8 cellular contexts compared by ENCODE assay signal in genomic region chr11:47766363-47767227, GRCh38. TPM values are rescaled to one million over a fixed set of nuclear protein-coding genes. Genes with fewer than 3 reads are reported as not detected.
DNase-seq lines count a peak whose midpoint lies in the region; ATAC-seq and TF ChIP-seq lines count a peak whose summit lies in the region.

No MANE protein-coding gene starts in this region.

- H3K27me3 Mint-ChIP-seq in CD4-positive, CD25-positive, alpha-beta regulatory T cell: peaks cover 5% of the 10 kb centered on the region
- H3K27me3 Mint-ChIP-seq in activated naive CD4-positive, alpha-beta T cell treated with anti-CD3 and anti-CD28 coated beads, Interleukin-2, amount 10 ng/mL, durations not matched to agents 7 days and 5 days: no peaks in the 10 kb centered on the region
- no peaks in the 10 kb centered on the region for H3K27me3 Mint-ChIP-seq in osteocyte (ENCODE audit: unreplicated experiment)

- no peaks in the 10 kb centered on the region for H3K36me3 Mint-ChIP-seq in CD4-positive, CD25-positive, alpha-beta regulatory T cell
- H3K36me3 Mint-ChIP-seq in activated naive CD4-positive, alpha-beta T cell treated with anti-CD3 and anti-CD28 coated beads, Interleukin-2, amount 10 ng/mL, durations not matched to agents 7 days and 5 days: peaks cover 22% of the 10 kb centered on the region
- peaks cover 4% of the 10 kb centered on the region for H3K36me3 Mint-ChIP-seq in osteocyte (ENCODE audit: unreplicated experiment)

- H3K27ac ChIP-seq in CD4-positive, CD25-positive, alpha-beta regulatory T cell (ENCODE audit: insufficient read depth, low read length, poor library complexity, severe bottlenecking): peak overlapping the region; percentile 99
- H3K27ac ChIP-seq in testis: peak overlapping the region; percentile 96 to 99

- peak overlapping the region; percentile 97 for H3K4me3 ChIP-seq in CD4-positive, CD25-positive, alpha-beta regulatory T cell (ENCODE audit: low read depth, low read length)
- H3K4me3 ChIP-seq in testis: peak overlapping the region; percentile 93 to 96

- TF ChIP-seq POLR2A in testis (IDR thresholded peaks at IDR 0.05): no peak

- 0 to 1% methylated on average over 25 to 39 of the region's 73 CpGs for WGBS in testis, 2 donors

- peak overlapping the region; percentile 97 to 99 (median 98) for H3K27ac Mint-ChIP-seq in CD4-positive, CD25-positive, alpha-beta regulatory T cell
- peak overlapping the region; percentile 100 for H3K27ac Mint-ChIP-seq in activated naive CD4-positive, alpha-beta T cell treated with anti-CD3 and anti-CD28 coated beads, Interleukin-2, amount 10 ng/mL, durations not matched to agents 7 days and 5 days
- peak overlapping the region; percentile 97 for H3K27ac Mint-ChIP-seq in osteocyte (ENCODE audit: unreplicated experiment)

- peak; percentile 31 to 33 for ATAC-seq in CD4-positive, CD25-positive, alpha-beta regulatory T cell (ENCODE audit: low read depth in 2 of 2)
- peak; percentile 32 for ATAC-seq in GM19351 (IDR thresholded peaks at IDR 0.05; ENCODE audit: unreplicated experiment)
- peak; percentile 29 for ATAC-seq in HG03520 (IDR thresholded peaks at IDR 0.05; ENCODE audit: unreplicated experiment)

- no peaks in the 10 kb centered on the region for H3K27me3 ChIP-seq in CD4-positive, CD25-positive, alpha-beta regulatory T cell (ENCODE audit: control insufficient read depth, insufficient read depth, low read length)
- no peaks in the 10 kb centered on the region for H3K27me3 ChIP-seq in testis

- intact Hi-C loops in testis (cut with DNase I; ENCODE audit: low total_unique reads): no loop called here

- H3K4me1 ChIP-seq in CD4-positive, CD25-positive, alpha-beta regulatory T cell (ENCODE audit: control insufficient read depth, insufficient read depth, low read length, poor library complexity, severe bottlenecking): peaks cover 38% of the 10 kb centered on the region
- H3K4me1 ChIP-seq in testis: peaks cover 3% of the 10 kb centered on the region

- H3K36me3 ChIP-seq in CD4-positive, CD25-positive, alpha-beta regulatory T cell (ENCODE audit: control insufficient read depth, insufficient read depth, low read length): peaks cover 29% of the 10 kb centered on the region
- H3K36me3 ChIP-seq in testis (ENCODE audit: low read depth, missing control alignments): no peaks in the 10 kb centered on the region

- peak overlapping the region; percentile 95 to 98 (median 96) for H3K4me3 Mint-ChIP-seq in CD4-positive, CD25-positive, alpha-beta regulatory T cell
- H3K4me3 Mint-ChIP-seq in activated naive CD4-positive, alpha-beta T cell treated with anti-CD3 and anti-CD28 coated beads, Interleukin-2, amount 10 ng/mL, durations not matched to agents 7 days and 5 days: peak overlapping the region; percentile 83
- H3K4me3 Mint-ChIP-seq in osteocyte (ENCODE audit: unreplicated experiment): peak overlapping the region; percentile 97

- H3K9me3 ChIP-seq in CD4-positive, CD25-positive, alpha-beta regulatory T cell (ENCODE audit: control insufficient read depth in 2 of 2, low read length in 2 of 2): no peaks in the 10 kb centered on the region
- no peaks in the 10 kb centered on the region for H3K9me3 ChIP-seq in testis

- H3K9me3 Mint-ChIP-seq in CD4-positive, CD25-positive, alpha-beta regulatory T cell: no peaks in the 10 kb centered on the region
- H3K9me3 Mint-ChIP-seq in activated naive CD4-positive, alpha-beta T cell treated with anti-CD3 and anti-CD28 coated beads, Interleukin-2, amount 10 ng/mL, durations not matched to agents 7 days and 5 days: no peaks in the 10 kb centered on the region
- no peaks in the 10 kb centered on the region for H3K9me3 Mint-ChIP-seq in osteocyte (ENCODE audit: unreplicated experiment)

- DNase-seq in CD4-positive, CD25-positive, alpha-beta regulatory T cell: peak; percentile 64 to 87 (median 83)
- DNase-seq in SHP77 treated with DMSO at 0.1 percent for 48 hours (lab: John Stamatoyannopoulos, UW) (peak; percentile 32), glomerular visceral epithelial cell (ENCODE audit: extremely low spot score) (peak; percentile 50), osteocyte (ENCODE audit: extremely low spot score, unreplicated experiment) (peak; percentile 85), testis (peak; percentile 84)
- DNase-seq in activated naive CD4-positive, alpha-beta T cell treated with anti-CD3 and anti-CD28 coated beads, Interleukin-2, amount 10 ng/mL, durations not matched to agents 7 days and 5 days: peak; percentile 86

- CTCF ChIA-PET in activated naive CD4-positive, alpha-beta T cell treated with anti-CD3 and anti-CD28 coated beads, Interleukin-2, amount 10 ng/mL, durations not matched to agents 7 days and 5 days (lab: Charles Lee): no interaction called here

- H3K4me1 Mint-ChIP-seq in CD4-positive, CD25-positive, alpha-beta regulatory T cell: peaks cover 7 to 41% (median 24%) of the 10 kb centered on the region in 4 donors
- peaks cover 31% of the 10 kb centered on the region for H3K4me1 Mint-ChIP-seq in activated naive CD4-positive, alpha-beta T cell treated with anti-CD3 and anti-CD28 coated beads, Interleukin-2, amount 10 ng/mL, durations not matched to agents 7 days and 5 days
- peaks cover 23% of the 10 kb centered on the region for H3K4me1 Mint-ChIP-seq in osteocyte (ENCODE audit: unreplicated experiment)

- TF ChIP-seq CTCF in osteocyte (IDR thresholded peaks at IDR 0.05): no peak
- no peak for TF ChIP-seq CTCF in testis (IDR thresholded peaks at IDR 0.05)

RNA-seq across cellular contexts. Expression of gene FNBP4, which starts 0.5 kb away (rescaled TPM):
- 282 TPM for total RNA-seq in CD4-positive, CD25-positive, alpha-beta regulatory T cell
- polyA plus RNA-seq in CD4-positive, CD25-positive, alpha-beta regulatory T cell: 10 to 100 TPM; 27.7 to 43.9 (median 35.6) TPM
- total RNA-seq in osteocyte (93.1 and 97.7 TPM in 2 replicates), testis (100 to 1,000 TPM; 201 to 217 TPM)
- polyA plus RNA-seq in testis (ENCODE audit: insufficient read depth, low read depth, low replicate concordance): 55.0 TPM

RNA-seq across cellular contexts. Expression of gene AGBL2, which starts 51.4 kb away (rescaled TPM):
- 11.0 TPM for total RNA-seq in CD4-positive, CD25-positive, alpha-beta regulatory T cell
- polyA plus RNA-seq in CD4-positive, CD25-positive, alpha-beta regulatory T cell: 1 to 10 TPM in 1 of 4 donors, under 1 TPM in 3; 0.72 to 1.3 (median 0.91) TPM
- 0.34 and 0.75 TPM in 2 replicates for total RNA-seq in osteocyte
- 10 to 100 TPM; 25.8 to 40.6 TPM for total RNA-seq in testis
- 65.2 TPM for polyA plus RNA-seq in testis (ENCODE audit: insufficient read depth, low read depth, low replicate concordance)

Comparison
In these comparisons a context has a peak if more than half of its experiments do, and no peak if none do; other contexts are left out.
1. Peak in every context shown above with its lines: DNase-seq, ATAC-seq, H3K4me3 ChIP-seq and H3K27ac ChIP-seq.
2. DNase-seq: peak in every context shown above with its lines; median percentile 86 in activated naive CD4-positive, alpha-beta T cell treated with anti-CD3 and anti-CD28 coated beads, Interleukin-2, amount 10 ng/mL, durations not matched to agents 7 days and 5 days; 85 in osteocyte; 84 in testis; 83 in CD4-positive, CD25-positive, alpha-beta regulatory T cell; 50 in glomerular visceral epithelial cell; 32 in SHP77 treated with DMSO at 0.1 percent for 48 hours.